Comparison of ENCODE assay signal across 9 cellular contexts in the genomic region with DNA sequence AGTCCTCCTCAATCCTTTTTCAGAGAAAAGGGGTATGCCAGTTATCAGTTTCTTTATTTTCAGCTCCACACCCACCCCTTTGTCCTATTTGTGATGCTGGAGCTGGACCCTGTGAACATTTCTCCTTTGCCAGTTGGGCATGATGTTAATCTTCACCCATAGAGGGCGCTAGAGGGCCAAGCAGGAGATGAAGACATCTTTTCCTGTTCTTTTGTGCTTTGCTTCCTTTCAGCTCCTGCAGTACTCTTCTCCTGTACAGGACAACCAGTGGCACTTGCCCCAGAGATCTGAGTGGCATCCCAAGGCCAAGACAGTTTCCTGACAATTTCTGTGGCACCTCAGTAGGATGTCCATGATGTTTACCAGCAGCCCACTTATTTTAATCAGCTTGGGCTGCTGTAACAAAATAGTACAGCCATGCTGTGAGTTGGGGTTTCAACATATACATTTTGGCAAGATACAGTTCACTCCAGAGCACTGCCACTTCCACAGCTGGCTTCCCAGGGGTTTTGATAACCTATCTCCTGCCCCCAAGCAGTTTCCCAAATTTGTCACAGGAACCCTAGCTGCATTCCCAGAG. TPM values are rescaled to one million over a fixed set of nuclear protein-coding genes. Genes with fewer than 3 reads are reported as not detected.
DNase-seq lines count a peak whose midpoint lies in the region; ATAC-seq and TF ChIP-seq lines count a peak whose summit lies in the region.
"Had no signal": no experiment of that assay in that cellular context is flagged by ENCODE, and none has a peak within 500 bp of the region (broad histone marks: within the 10 kb centered on the region; RNA-seq: fewer than 3 reads in every experiment).

No MANE protein-coding gene starts in this region.

- H3K27me3 ChIP-seq in NT2/D1 (ENCODE audit: insufficient read depth, insufficient read length): no peaks in the 10 kb centered on the region
- H3K27me3 ChIP-seq in psoas muscle (ENCODE audit: insufficient read depth in 3 of 3, low read length in 2 of 3): peaks cover 0 to 3% (median 0%) of the 10 kb centered on the region in 3 donors
- peaks cover 5% of the 10 kb centered on the region for H3K27me3 ChIP-seq in suprapubic skin

- H3K4me3 ChIP-seq in NT2/D1 (ENCODE audit: insufficient read length, low read depth): no peak overlapping the region
- H3K4me3 ChIP-seq in psoas muscle: no peak overlapping the region
- no peak overlapping the region for H3K4me3 ChIP-seq in suprapubic skin

- TF ChIP-seq CTCF in psoas muscle (IDR thresholded peaks at IDR 0.05) (peak; percentile 56), suprapubic skin (IDR thresholded peaks at IDR 0.05) (peak in 1 of 2 donors; percentile 62)

- peak; percentile 25 for ATAC-seq in HG03565 (IDR thresholded peaks at IDR 0.05; ENCODE audit: unreplicated experiment)
- ATAC-seq in psoas muscle: peak in 1 of 4 donors; percentile 30
- ATAC-seq in GM21447 (IDR thresholded peaks at IDR 0.05; ENCODE audit: unreplicated experiment): no peak

- H3K9me3 ChIP-seq in NT2/D1 (ENCODE audit: insufficient read depth, low read length) (0 out of 2 replicates have a peak, but pooled peaks cover 6% of the 10 kb centered on the region), psoas muscle (no peaks in the 10 kb centered on the region), suprapubic skin (no peaks in the 10 kb centered on the region)

- no peak overlapping the region for H3K9ac ChIP-seq in NT2/D1 (ENCODE audit: insufficient read length, low read depth)

- intact Hi-C loops in psoas muscle (cut with DNase I): no loop called here

- no peak overlapping the region for H3K27ac ChIP-seq in psoas muscle
- H3K27ac ChIP-seq in suprapubic skin: no peak overlapping the region

- no peak for TF ChIP-seq EP300 in suprapubic skin (IDR thresholded peaks at IDR 0.05)

- DNase-seq in COLO829 (ENCODE audit: low spot score): peak; percentile 73
- peak; percentile 63 for DNase-seq in NT2/D1 (ENCODE audit: low read depth, low spot score)
- DNase-seq in activated T-cell treated with anti-CD3 and anti-CD28 coated beads for 4 hours: peak; percentile 35
- peak; percentile 79 for DNase-seq in fibroblast of peridontal ligament (ENCODE audit: extremely low read depth)
- DNase-seq in psoas muscle: no peak
- DNase-seq in suprapubic skin (ENCODE audit: low spot score in 2 of 2): no peak

- WGBS in psoas muscle, 3 donors: 0% methylated on average over 1 of the region's 1 CpG
- WGBS in suprapubic skin: 0% methylated on average over 1 of the region's 1 CpG

- H3K36me3 ChIP-seq in NT2/D1 (ENCODE audit: insufficient read depth, insufficient read length, low read length) (no peaks in the 10 kb centered on the region), psoas muscle (ENCODE audit: insufficient read depth in 1 of 2, low read depth in 1 of 2) (no peaks in the 10 kb centered on the region), suprapubic skin (no peaks in the 10 kb centered on the region)

- H3K4me1 ChIP-seq in NT2/D1 (ENCODE audit: insufficient read depth, insufficient read length) (no peaks in the 10 kb centered on the region), psoas muscle (no peaks in the 10 kb centered on the region), suprapubic skin (peaks cover 2% of the 10 kb centered on the region)

- no peak for TF ChIP-seq POLR2A in suprapubic skin (IDR thresholded peaks at IDR 0.05)

RNA-seq across cellular contexts. Expression of a gene that starts 4.6 kb away (rescaled TPM):
- total RNA-seq in psoas muscle (10 to 100 TPM; 11.3 to 35.5 (median 25.6) TPM), suprapubic skin (10 to 100 TPM in 3 of 4 donors, not detected in 1; 15.0 to 30.4 (median 16.2) TPM)
- polyA plus RNA-seq in psoas muscle: 1 to 10 TPM; 2.6 to 6.3 (median 3.0) TPM
- total RNA-seq: activated CD8-positive, alpha-beta memory T cell treated with anti-CD3 and anti-CD28 coated beads for 36 hours had no signal

RNA-seq across cellular contexts. Expression of a gene that starts 7.3 kb away (rescaled TPM):
- total RNA-seq in psoas muscle (1 to 10 TPM in 1 of 4 donors, under 1 TPM in 1, not detected in 2; 0.46 to 2.9 TPM), suprapubic skin (1 to 10 TPM in 1 of 4 donors, not detected in 3; 5.1 TPM)
- polyA plus RNA-seq in psoas muscle: under 1 TPM in 1 of 3 donors, not detected in 2; 0.05 TPM
- total RNA-seq: activated CD8-positive, alpha-beta memory T cell treated with anti-CD3 and anti-CD28 coated beads for 36 hours had no signal

RNA-seq across cellular contexts. Expression of a gene that starts 22.2 kb away (rescaled TPM):
- total RNA-seq in psoas muscle (100 to 1,000 TPM in 1 of 4 donors, 10 to 100 TPM in 3; 29.1 to 100 (median 36.2) TPM), suprapubic skin (10 to 100 TPM; 10.5 to 79.1 (median 49.1) TPM)
- polyA plus RNA-seq in psoas muscle: 10 to 100 TPM in 2 of 3 donors, 1 to 10 TPM in 1; 7.3 to 16.9 (median 14.4) TPM
- total RNA-seq: activated CD8-positive, alpha-beta memory T cell treated with anti-CD3 and anti-CD28 coated beads for 36 hours had no signal

Comparison
In these comparisons a context has a peak if more than half of its experiments do, and no peak if none do; other contexts are left out.
1. DNase-seq: peak in COLO829 (single experiment), NT2/D1 (single experiment), activated T-cell treated with anti-CD3 and anti-CD28 coated beads for 4 hours (single experiment) and fibroblast of peridontal ligament (single experiment); none in psoas muscle (0 of 2) and suprapubic skin (0 of 2).